In the genomic region with DNA sequence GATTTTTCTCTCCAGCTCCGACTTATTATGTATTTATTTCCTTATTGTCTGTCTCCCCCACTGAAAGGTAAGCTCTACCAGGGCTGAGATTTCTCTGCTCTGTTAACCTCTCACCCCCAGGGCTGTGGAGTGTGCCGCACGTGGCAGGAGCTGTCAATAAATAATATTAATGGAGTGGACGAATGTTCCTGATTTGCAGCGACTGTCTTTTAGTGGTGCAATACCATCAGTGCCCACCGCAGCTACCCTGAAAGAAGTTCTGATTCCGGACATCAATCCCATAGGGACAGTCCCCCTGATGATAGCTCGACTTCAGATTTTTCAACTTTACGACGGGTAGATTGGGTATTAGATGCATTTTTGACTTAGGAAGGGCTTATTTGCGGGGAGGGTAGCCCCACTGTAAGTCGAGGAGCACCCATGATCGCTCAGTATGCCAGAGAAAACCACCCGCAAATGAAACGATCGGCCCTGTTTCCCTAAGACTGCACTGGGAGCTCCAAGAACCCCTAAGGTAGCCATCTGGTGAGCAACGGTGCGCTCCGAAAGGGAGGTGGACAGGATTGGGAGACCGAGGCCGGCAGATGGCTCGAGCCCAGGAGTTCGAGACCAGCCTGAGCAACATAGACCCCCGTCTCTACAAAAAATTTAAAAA, we compare ENCODE assay signal across 8 cellular contexts. TPM values are rescaled to one million over a fixed set of nuclear protein-coding genes. Genes with fewer than 3 reads are reported as not detected.
DNase-seq lines count a peak whose midpoint lies in the region; ATAC-seq and TF ChIP-seq lines count a peak whose summit lies in the region.

No MANE protein-coding gene starts in this region.

- H3K27me3 ChIP-seq in CD4-positive, alpha-beta T cell (ENCODE audit: control insufficient read depth, insufficient read depth, low read length), result no peaks in the 10 kb centered on the region
- H3K27me3 ChIP-seq in HUES48 (ENCODE audit: control insufficient read depth, insufficient read depth, low read length) (no peaks in the 10 kb centered on the region), liver (ENCODE audit: control insufficient read depth in 4 of 4, insufficient read depth in 4 of 4, low read length in 3 of 4) (no peaks in the 10 kb centered on the region), upper lobe of left lung (peaks cover 0 to 3% (median 0%) of the 10 kb centered on the region in 4 donors)

- TF ChIP-seq CTCF in CD4-positive, alpha-beta T cell (IDR thresholded peaks at IDR 0.05), result no peak
- no peak for TF ChIP-seq CTCF in astrocyte of the cerebellum (IDR thresholded peaks at IDR 0.05; ENCODE audit: low read depth, low read length, missing control alignments)
- no peak for TF ChIP-seq CTCF in liver (IDR thresholded peaks at IDR 0.05; ENCODE audit: low read depth, low read length, missing input control)
- peak in 2 of 6 experiments; percentile 4 to 10 for TF ChIP-seq CTCF in upper lobe of left lung (IDR thresholded peaks at IDR 0.05)

- no peak for TF ChIP-seq RAD21 in liver (IDR thresholded peaks at IDR 0.05)

- H3K4me3 Mint-ChIP-seq in CD4-positive, alpha-beta T cell, result peak overlapping the region; percentile 91

- H3K27me3 Mint-ChIP-seq in CD4-positive, alpha-beta T cell, result no peaks in the 10 kb centered on the region

- WGBS in liver, result 23% methylated on average over 24 of the region's 24 CpGs
- WGBS in upper lobe of left lung, 2 donors, result 23 to 28% methylated on average over 11 to 24 of the region's 24 CpGs

- H3K9me3 ChIP-seq in CD4-positive, alpha-beta T cell (ENCODE audit: control insufficient read depth, low read length), result no peaks in the 10 kb centered on the region
- no peaks in the 10 kb centered on the region for H3K9me3 ChIP-seq in HUES48 (ENCODE audit: control insufficient read depth, insufficient read depth, low read length)
- no peaks in the 10 kb centered on the region for H3K9me3 ChIP-seq in liver (ENCODE audit: control insufficient read depth in 4 of 4, low read length in 3 of 4)
- no peaks in the 10 kb centered on the region for H3K9me3 ChIP-seq in upper lobe of left lung

- peaks cover 53% of the 10 kb centered on the region for H3K4me1 Mint-ChIP-seq in CD4-positive, alpha-beta T cell (ENCODE audit: low read depth)

- in situ Hi-C loops in astrocyte of the cerebellum (cut with HindIII; ENCODE audit: low sequenced_read_pairs), result loop anchor here (5.0 kb wide), 1 partner anchor 82 kb away; the partner anchor contains the start of gene BNIP3

- no peaks in the 10 kb centered on the region for H3K9me3 Mint-ChIP-seq in CD4-positive, alpha-beta T cell

- intact Hi-C loops in CD4-positive, alpha-beta T cell (cut with DNase I, micrococcal nuclease), result loop anchor here (2.0 to 10.0 kb wide), 5 partner anchors 73 to 1795 kb away; partner anchors contain the start of genes INPP5A (in 1 of the 2) and LRRC27 (in 1 of the 2)

- H3K27ac Mint-ChIP-seq in CD4-positive, alpha-beta T cell, result peak overlapping the region; percentile 90

- DNase-seq in CD4-positive, alpha-beta T cell, result no peak
- DNase-seq in astrocyte of the cerebellum (ENCODE audit: low read depth) (no peak), upper lobe of left lung (no peak), inferior parietal cortex (ENCODE audit: extremely low spot score) (no peak), NCI-H2196 treated with DMSO at 0.1 percent for 48 hours (lab: John Stamatoyannopoulos, UW; ENCODE audit: unreplicated experiment) (no peak)

- no peak for ATAC-seq in CD4-positive, alpha-beta T cell (ENCODE audit: poor library complexity)
- ATAC-seq in upper lobe of left lung (ENCODE audit: low FRiP score in 2 of 2) (no peak), GM19397 (IDR thresholded peaks at IDR 0.05; ENCODE audit: unreplicated experiment) (no peak)

- peak overlapping the region; percentile 82 for H3K27ac ChIP-seq in CD4-positive, alpha-beta T cell (ENCODE audit: low read depth, low read length)
- H3K27ac ChIP-seq in HUES48 (ENCODE audit: low read depth, low read length), result peak overlapping the region; percentile 87
- no peak overlapping the region for H3K27ac ChIP-seq in liver (ENCODE audit: low read depth in 1 of 2, low read length in 2 of 2)
- peak overlapping the region; percentile 91 to 98 (median 95) for H3K27ac ChIP-seq in upper lobe of left lung

- TF ChIP-seq POLR2A in upper lobe of left lung (IDR thresholded peaks at IDR 0.05), result no peak

- CTCF ChIA-PET in CD4-positive, alpha-beta T cell (lab: Charles Lee), result interaction anchor here (0.6 to 1.1 kb wide), 4 partner anchors 44 to 123 kb away, joined by 3 read pairs; no protein-coding TSS in a partner anchor

- no peaks in the 10 kb centered on the region; the same call in 1 of the 2 replicates for H3K36me3 ChIP-seq in HUES48 (ENCODE audit: control insufficient read depth, insufficient read depth, low read length)
- no peaks in the 10 kb centered on the region for H3K36me3 ChIP-seq in liver (ENCODE audit: control insufficient read depth in 4 of 4, insufficient read depth in 3 of 4, low read depth in 1 of 4, low read length in 3 of 4)
- H3K36me3 ChIP-seq in upper lobe of left lung, result no peaks in the 10 kb centered on the region

- H3K4me3 ChIP-seq in HUES48 (ENCODE audit: low read depth, low read length) (peak overlapping the region; percentile 78), astrocyte of the cerebellum (ENCODE audit: low read depth, low read length) (peak overlapping the region; percentile 65), liver (ENCODE audit: low read depth in 1 of 3, low read length in 3 of 3) (peak overlapping the region; percentile 64 to 89 (median 85)), upper lobe of left lung (peak overlapping the region; percentile 77 to 95 (median 86))

- no peak for TF ChIP-seq EP300 in upper lobe of left lung (IDR thresholded peaks at IDR 0.05)

- peaks cover 19% of the 10 kb centered on the region for H3K4me1 ChIP-seq in HUES48 (ENCODE audit: control insufficient read depth, insufficient read depth, low read length)
- peaks cover 8 to 25% (median 22%) of the 10 kb centered on the region in 4 donors for H3K4me1 ChIP-seq in liver (ENCODE audit: control insufficient read depth in 4 of 4, insufficient read depth in 4 of 4, low read length in 3 of 4)
- H3K4me1 ChIP-seq in upper lobe of left lung, result peaks cover 30 to 40% (median 34%) of the 10 kb centered on the region in 4 donors

- peaks cover 18% of the 10 kb centered on the region for H3K36me3 Mint-ChIP-seq in CD4-positive, alpha-beta T cell (ENCODE audit: low read depth)

- POLR2A ChIA-PET in CD4-positive, alpha-beta T cell (lab: Charles Lee), result interaction anchor here (0.5 to 3.2 kb wide), 10 partner anchors 11 to 1778 kb away, joined by 3 to 19 read pairs (median 3); partner anchors contain the start of gene BNIP3

- H3K9ac ChIP-seq in HUES48 (ENCODE audit: low read depth, low read length), result peak overlapping the region; percentile 89
- H3K9ac ChIP-seq in liver (ENCODE audit: low read depth in 1 of 2, low read length in 2 of 2), result no peak overlapping the region

TF ChIP-seq in liver, 16 proteins besides CTCF, POLR2A, EP300 and RAD21 (continues in another document):
- TF ChIP-seq ATF3 (IDR thresholded peaks at IDR 0.05) (no peak), YY1 (IDR thresholded peaks at IDR 0.05) (no peak), FOXA1 (IDR thresholded peaks at IDR 0.05) (no peak), GABPA (IDR thresholded peaks at IDR 0.05 in 1 of 2, conservative IDR thresholded peaks at IDR 0.05 in 1 of 2) (no peak), HNF4A (conservative IDR thresholded peaks at IDR 0.05) (no peak), HNF4G (IDR thresholded peaks at IDR 0.05) (no peak), EGR1 (IDR thresholded peaks at IDR 0.05; ENCODE audit: low read depth in 2 of 2) (no peak), FOXA2 (IDR thresholded peaks at IDR 0.05) (no peak), TAF1 (conservative IDR thresholded peaks at IDR 0.05) (no peak), RXRA (IDR thresholded peaks at IDR 0.05) (no peak), NR2F2 (IDR thresholded peaks at IDR 0.05) (no peak), MAX (IDR thresholded peaks at IDR 0.05) (no peak), REST (IDR thresholded peaks at IDR 0.05) (no peak), SP1 (IDR thresholded peaks at IDR 0.05) (no peak), JUND (IDR thresholded peaks at IDR 0.05) (no peak)

RNA-seq across cellular contexts. Expression of gene PPP2R2D, which starts 1.0 kb away (rescaled TPM):
- total RNA-seq in CD4-positive, alpha-beta T cell, result 10 to 100 TPM; 32.6 to 32.9 TPM
- total RNA-seq in liver, result 10 to 100 TPM; 19.7 to 20.5 TPM
- 1 to 10 TPM; 5.9 to 8.8 TPM for polyA plus RNA-seq in liver
- total RNA-seq in upper lobe of left lung, result 10 to 100 TPM; 20.5 to 60.8 (median 28.7) TPM

Comparison
In these comparisons a context has a peak if more than half of its experiments do, and no peak if none do; other contexts are left out.
1. H3K27ac ChIP-seq: peak in CD4-positive, alpha-beta T cell (single experiment), HUES48 (single experiment) and upper lobe of left lung (4 of 4); none in liver (0 of 2).
2. Peak in every context shown above with its lines, with median percentiles within 50 percentile points of each other: H3K4me3 ChIP-seq.